Comparison of ENCODE assay signal across 18 cellular contexts in the genomic region with DNA sequence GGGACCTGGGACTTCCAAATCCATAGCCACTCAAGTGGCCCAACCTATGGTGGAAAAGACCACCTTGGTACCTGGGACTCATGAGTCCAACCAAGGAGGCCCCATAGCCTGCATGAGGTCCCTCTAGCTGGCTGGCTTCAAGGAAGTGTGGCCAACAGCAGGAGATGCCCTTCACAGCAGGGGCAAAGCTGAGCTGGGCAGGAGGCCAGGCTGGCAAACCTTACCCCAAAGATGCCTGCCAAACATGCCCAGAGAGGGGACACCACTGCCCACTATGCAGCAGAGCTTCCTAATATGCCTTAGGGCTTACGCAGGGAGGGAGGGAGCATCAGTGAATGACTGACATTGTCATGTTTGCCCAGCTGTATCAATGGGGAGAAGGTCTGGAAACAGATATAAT.
"Had no signal": no experiment of that assay in that cellular context is flagged by ENCODE, and none has a peak within 500 bp of the region (broad histone marks: within the 10 kb centered on the region; RNA-seq: fewer than 3 reads in every experiment).

No MANE protein-coding gene starts in this region.

- ATAC-seq: activated naive CD4-positive, alpha-beta T cell treated with anti-CD3 and anti-CD28 coated beads, Interleukin-2, amount 50 U/mL, for 72 hours; activated T-cell treated with anti-CD3 and anti-CD28 coated beads, Interleukin-2, amount 50 U/mL, for 4 hours had no signal

- H3K4me3 Mint-ChIP-seq: activated T-cell treated with anti-CD3 and anti-CD28 coated beads, Interleukin-2, amount 50 U/mL, for 4 hours; nephron had no signal

- H3K36me3 Mint-ChIP-seq: activated naive CD4-positive, alpha-beta T cell treated with anti-CD3 and anti-CD28 coated beads, Interleukin-2, amount 50 U/mL, for 72 hours had no signal

- H3K27ac Mint-ChIP-seq: nephron had no signal

- H3K4me3 ChIP-seq: adrenal gland, cardiac muscle cell, thoracic aorta had no signal

- DNase-seq: activated CD4-positive, alpha-beta T cell treated with anti-CD3 and anti-CD28 coated beads, Interleukin-2, amount 50 U/mL, for 1 hour; activated CD8-positive, alpha-beta memory T cell treated with anti-CD3 and anti-CD28 coated beads, Interleukin-2, amount 50 U/mL, for 4 hours; activated effector memory CD4-positive, alpha-beta T cell treated with Interleukin-2 at 50 U/mL for 16 hours; activated T-cell treated with anti-CD3 and anti-CD28 coated beads, Interleukin-2, amount 50 U/mL, for 4 hours; adrenal gland; dermis blood vessel endothelial cell; effector memory CD4-positive, alpha-beta T cell; hypothalamus; islet precursor cell; mammary epithelial cell; midbrain; stimulated activated CD4-positive, alpha-beta T cell treated with anti-CD3 and anti-CD28 coated beads, Interleukin-15, amount 100 ng/mL, for 24 hours; stimulated activated CD4-positive, alpha-beta T cell treated with anti-CD3 and anti-CD28 coated beads, Interleukin-2, amount 100 ng/mL, for 48 hours had no signal

- H3K27me3 ChIP-seq: adrenal gland had no signal

- H3K27ac ChIP-seq: adrenal gland, cardiac muscle cell, parathyroid adenoma, thoracic aorta had no signal

- H3K9me3 Mint-ChIP-seq: activated naive CD4-positive, alpha-beta T cell treated with anti-CD3 and anti-CD28 coated beads, Interleukin-2, amount 50 U/mL, for 72 hours; activated T-cell treated with anti-CD3 and anti-CD28 coated beads, Interleukin-2, amount 50 U/mL, for 4 hours; nephron had no signal

- H3K9ac ChIP-seq: parathyroid adenoma had no signal

- H3K36me3 ChIP-seq: adrenal gland, cardiac muscle cell, thoracic aorta had no signal

- H3K9me3 ChIP-seq: adrenal gland, thoracic aorta had no signal
